ENCODE assay signal across 28 cellular contexts in genomic region chr3:141862279-141862816, GRCh38.
"Had no signal": no experiment of that assay in that cellular context is flagged by ENCODE, and none has a peak within 500 bp of the region (broad histone marks: within the 10 kb centered on the region; RNA-seq: fewer than 3 reads in every experiment).

No MANE protein-coding gene starts in this region.

- DNase-seq: stimulated activated CD4-positive, alpha-beta T cell treated with anti-CD3 and anti-CD28 coated beads, Interleukin-2, amount 100 ng/mL, for 48 hours; stimulated activated CD4-positive, alpha-beta T cell treated with anti-CD3 and anti-CD28 coated beads, Interleukin-4, amount 100 ng/mL, for 1 hour; stimulated activated CD4-positive, alpha-beta T cell treated with anti-CD3 and anti-CD28 coated beads, Interleukin-4, amount 100 ng/mL, for 24 hours; stimulated activated CD4-positive, alpha-beta T cell treated with anti-CD3 and anti-CD28 coated beads, Interleukin-4, amount 100 ng/mL, for 4 hours; stimulated activated CD8-positive, alpha-beta memory T cell treated with anti-CD3 and anti-CD28 coated beads, Interleukin-4, amount 100 ng/mL, for 48 hours; stimulated activated naive B cell treated with anti-CD40 and anti-IgM and Interleukin-4, amounts not matched to agents 10 μg/mL and 1 μg/mL and 100 μg/mL, for 72 hours; stimulated activated naive CD4-positive, alpha-beta T cell; stimulated activated naive CD4-positive, alpha-beta T cell treated with Interleukin-2 at 50 U/mL for 16 hours; stimulated activated naive CD8-positive, alpha-beta T cell treated with anti-CD3 and anti-CD28 coated beads, Interleukin-15, amount 100 ng/mL, for 72 hours; stimulated activated naive CD8-positive, alpha-beta T cell treated with anti-CD3 and anti-CD28 coated beads, Interleukin-15, Interleukin-2, amounts not matched to agents 100 U/mL and 50 U/mL, for 24 hours; stomach; substantia nigra; testis; thyroid gland; tibial artery; transverse colon; upper lobe of left lung; upper lobe of right lung; uterus had no signal

- H3K4me3 Mint-ChIP-seq: stimulated activated effector memory CD8-positive, alpha-beta T cell treated with anti-CD3 and anti-CD28 coated beads, Interleukin-12 subunit alpha, Interleukin-12 subunit beta, amount 100 ng/mL, for 72 hours; stimulated activated memory B cell treated with anti-CD40 and anti-IgM and Interleukin-4, amounts not matched to agents 10 μg/mL and 1 μg/mL and 100 μg/mL, for 72 hours; stimulated activated naive B cell treated with anti-CD40 and anti-IgM and Interleukin-4, amounts not matched to agents 10 μg/mL and 1 μg/mL and 100 μg/mL, for 72 hours; stimulated activated naive CD8-positive, alpha-beta T cell treated with anti-CD3 and anti-CD28 coated beads, Interleukin-15, amount 100 ng/mL, for 72 hours; stimulated activated naive CD8-positive, alpha-beta T cell treated with anti-CD3 and anti-CD28 coated beads, Interleukin-15, Interleukin-2, amounts not matched to agents 100 ng/mL and 50 ng/mL, for 24 hours; type B pancreatic cell had no signal

- ATAC-seq: stimulated activated effector memory CD8-positive, alpha-beta T cell treated with anti-CD3 and anti-CD28 coated beads, Interleukin-12 subunit alpha, Interleukin-12 subunit beta, amount 100 ng/mL, for 72 hours; stimulated activated memory B cell treated with anti-CD40 and anti-IgM and Interleukin-4, amounts not matched to agents 10 μg/mL and 1 μg/mL and 100 μg/mL, for 72 hours; stimulated activated naive B cell treated with anti-CD40 and anti-IgM and Interleukin-4, amounts not matched to agents 10 μg/mL and 1 μg/mL and 100 μg/mL, for 72 hours; stimulated activated naive CD8-positive, alpha-beta T cell treated with anti-CD3 and anti-CD28 coated beads, Interleukin-15, amount 100 ng/mL, for 72 hours; stimulated activated naive CD8-positive, alpha-beta T cell treated with anti-CD3 and anti-CD28 coated beads, Interleukin-15, Interleukin-2, amounts not matched to agents 100 U/mL and 50 U/mL, for 24 hours; upper lobe of right lung had no signal

- H3K27me3 ChIP-seq: stomach, suprapubic skin, testis, thyroid gland, tibial artery, tibial nerve, transverse colon, upper lobe of left lung, upper lobe of right lung, uterus, vagina had no signal

- H3K27me3 Mint-ChIP-seq: stimulated activated memory B cell treated with anti-CD40 and anti-IgM and Interleukin-4, amounts not matched to agents 10 μg/mL and 1 μg/mL and 100 μg/mL, for 72 hours; stimulated activated naive B cell treated with anti-CD40 and anti-IgM and Interleukin-4, amounts not matched to agents 10 μg/mL and 1 μg/mL and 100 μg/mL, for 72 hours; stimulated activated naive CD8-positive, alpha-beta T cell treated with anti-CD3 and anti-CD28 coated beads, Interleukin-15, amount 100 ng/mL, for 72 hours; stimulated activated naive CD8-positive, alpha-beta T cell treated with anti-CD3 and anti-CD28 coated beads, Interleukin-15, Interleukin-2, amounts not matched to agents 100 ng/mL and 50 ng/mL, for 24 hours; type B pancreatic cell had no signal

- H3K4me1 ChIP-seq: stomach, testis, thyroid gland, uterus had no signal

- H3K27ac ChIP-seq: stomach, suprapubic skin, testis, thoracic aorta, thyroid gland, tibial artery, tibial nerve, transverse colon, upper lobe of left lung, upper lobe of right lung, uterus, vagina had no signal

- H3K4me1 Mint-ChIP-seq: stimulated activated effector memory CD8-positive, alpha-beta T cell treated with anti-CD3 and anti-CD28 coated beads, Interleukin-12 subunit alpha, Interleukin-12 subunit beta, amount 100 ng/mL, for 72 hours had no signal

- H3K9me3 Mint-ChIP-seq: stimulated activated effector memory CD8-positive, alpha-beta T cell treated with anti-CD3 and anti-CD28 coated beads, Interleukin-12 subunit alpha, Interleukin-12 subunit beta, amount 100 ng/mL, for 72 hours; stimulated activated memory B cell treated with anti-CD40 and anti-IgM and Interleukin-4, amounts not matched to agents 10 μg/mL and 1 μg/mL and 100 μg/mL, for 72 hours; stimulated activated naive B cell treated with anti-CD40 and anti-IgM and Interleukin-4, amounts not matched to agents 10 μg/mL and 1 μg/mL and 100 μg/mL, for 72 hours; stimulated activated naive CD8-positive, alpha-beta T cell treated with anti-CD3 and anti-CD28 coated beads, Interleukin-15, amount 100 ng/mL, for 72 hours; stimulated activated naive CD8-positive, alpha-beta T cell treated with anti-CD3 and anti-CD28 coated beads, Interleukin-15, Interleukin-2, amounts not matched to agents 100 ng/mL and 50 ng/mL, for 24 hours; type B pancreatic cell had no signal

- FAIRE-seq: urothelium cell line had no signal

- H3K9me3 ChIP-seq: stomach, suprapubic skin, testis, thoracic aorta, thyroid gland, tibial artery, tibial nerve, transverse colon, upper lobe of left lung, upper lobe of right lung, uterus, vagina had no signal

- H3K27ac Mint-ChIP-seq: stimulated activated effector memory CD8-positive, alpha-beta T cell treated with anti-CD3 and anti-CD28 coated beads, Interleukin-12 subunit alpha, Interleukin-12 subunit beta, amount 100 ng/mL, for 72 hours; stimulated activated memory B cell treated with anti-CD40 and anti-IgM and Interleukin-4, amounts not matched to agents 10 μg/mL and 1 μg/mL and 100 μg/mL, for 72 hours; stimulated activated naive B cell treated with anti-CD40 and anti-IgM and Interleukin-4, amounts not matched to agents 10 μg/mL and 1 μg/mL and 100 μg/mL, for 72 hours; stimulated activated naive CD8-positive, alpha-beta T cell treated with anti-CD3 and anti-CD28 coated beads, Interleukin-15, amount 100 ng/mL, for 72 hours; stimulated activated naive CD8-positive, alpha-beta T cell treated with anti-CD3 and anti-CD28 coated beads, Interleukin-15, Interleukin-2, amounts not matched to agents 100 ng/mL and 50 ng/mL, for 24 hours; type B pancreatic cell had no signal

- H3K4me3 ChIP-seq: stomach, suprapubic skin, testis, thoracic aorta, thyroid gland, tibial artery, tibial nerve, transverse colon, upper lobe of left lung, upper lobe of right lung, uterus, vagina had no signal

- H3K36me3 Mint-ChIP-seq: stimulated activated effector memory CD8-positive, alpha-beta T cell treated with anti-CD3 and anti-CD28 coated beads, Interleukin-12 subunit alpha, Interleukin-12 subunit beta, amount 100 ng/mL, for 72 hours; stimulated activated memory B cell treated with anti-CD40 and anti-IgM and Interleukin-4, amounts not matched to agents 10 μg/mL and 1 μg/mL and 100 μg/mL, for 72 hours; stimulated activated naive B cell treated with anti-CD40 and anti-IgM and Interleukin-4, amounts not matched to agents 10 μg/mL and 1 μg/mL and 100 μg/mL, for 72 hours; type B pancreatic cell had no signal

- H3K36me3 ChIP-seq: stomach, suprapubic skin, thoracic aorta, thyroid gland, tibial artery, tibial nerve, transverse colon, upper lobe of left lung, upper lobe of right lung, uterus, vagina had no signal
